8 cellular contexts compared by ENCODE assay signal in genomic region chr19:36114763-36115452, GRCh38. TPM values are rescaled to one million over a fixed set of nuclear protein-coding genes. Genes with fewer than 3 reads are reported as not detected.
DNase-seq lines count a peak whose midpoint lies in the region; ATAC-seq and TF ChIP-seq lines count a peak whose summit lies in the region.

POLR2I (minus strand) TSS chr19:36114875; CDS start chr19:36114856, 19 bp downstream.

- peak within 1 kb of the TSS; percentile 90 for H3K4me3 Mint-ChIP-seq in dendritic cell treated with granulocyte-macrophage colony-stimulating factor and Interleukin-4, amounts not matched to agents 40 ng/mL and 50 ng/mL, for 4 days

- H3K4me3 ChIP-seq in left lung = peak within 1 kb of the TSS; percentile 77 to 78

- H3K27ac ChIP-seq in C4-2B = peak within 1 kb of the TSS; percentile 91
- peak within 1 kb of the TSS; percentile 76 to 94 for H3K27ac ChIP-seq in left lung

- peaks cover 41% of the 10 kb centered on the region for H3K4me1 Mint-ChIP-seq in dendritic cell treated with granulocyte-macrophage colony-stimulating factor and Interleukin-4, amounts not matched to agents 40 ng/mL and 50 ng/mL, for 4 days (ENCODE audit: low read depth)

- intact Hi-C loops in dendritic cell treated with granulocyte-macrophage colony-stimulating factor and Interleukin-4, amounts not matched to agents 40 ng/mL and 50 ng/mL, for 4 days (cut with micrococcal nuclease) = loop anchor here (1.0 kb wide), 1 partner anchor 61 kb away; the partner anchor contains the start of genes THAP8 and WDR62
- intact Hi-C loops in left lung (cut with DNase I) = no loop called here

- no peaks in the 10 kb centered on the region for H3K27me3 ChIP-seq in left lung

- peaks cover 87% of the 10 kb centered on the region for H3K36me3 Mint-ChIP-seq in dendritic cell treated with granulocyte-macrophage colony-stimulating factor and Interleukin-4, amounts not matched to agents 40 ng/mL and 50 ng/mL, for 4 days (ENCODE audit: low read depth)

- ATAC-seq in GM19395 (IDR thresholded peaks at IDR 0.05; ENCODE audit: unreplicated experiment) (peak; percentile 78), HG03565 (IDR thresholded peaks at IDR 0.05; ENCODE audit: unreplicated experiment) (peak; percentile 72), left lung (peak; percentile 93)

- H3K36me3 ChIP-seq in left lung = peaks cover 0 to 58% of the 10 kb centered on the region in 2 donors

- DNase-seq in NCI-H774 (lab: John Stamatoyannopoulos, UW) (peak; percentile 99), left lung (peak; percentile 96 to 100)
- DNase-seq in activated CD4-positive, alpha-beta T cell treated with anti-CD3 and anti-CD28 coated beads, Interleukin-2, amount 50 U/mL, for 4 hours = peak; percentile 97 to 98
- DNase-seq in stimulated activated CD4-positive, alpha-beta T cell treated with anti-CD3 and anti-CD28 coated beads, Interleukin-2, amount 100 ng/mL, for 48 hours = peak; percentile 97 to 98

- peaks cover 12 to 35% of the 10 kb centered on the region in 2 donors for H3K4me1 ChIP-seq in left lung

- no peaks in the 10 kb centered on the region for H3K27me3 Mint-ChIP-seq in dendritic cell treated with granulocyte-macrophage colony-stimulating factor and Interleukin-4, amounts not matched to agents 40 ng/mL and 50 ng/mL, for 4 days

- H3K27ac Mint-ChIP-seq in dendritic cell treated with granulocyte-macrophage colony-stimulating factor and Interleukin-4, amounts not matched to agents 40 ng/mL and 50 ng/mL, for 4 days = peak within 1 kb of the TSS; percentile 90

- no peaks in the 10 kb centered on the region for H3K9me3 ChIP-seq in left lung

- no peaks in the 10 kb centered on the region for H3K9me3 Mint-ChIP-seq in dendritic cell treated with granulocyte-macrophage colony-stimulating factor and Interleukin-4, amounts not matched to agents 40 ng/mL and 50 ng/mL, for 4 days

- TF ChIP-seq CTCF in C4-2B (conservative IDR thresholded peaks at IDR 0.05) (no peak), left lung (IDR thresholded peaks at IDR 0.05) (no peak)

RNA-seq across cellular contexts. Expression of gene POLR2I, which starts in this region (rescaled TPM):
- 10 to 100 TPM; 43.7 to 51.7 TPM for total RNA-seq in left lung

Comparison
In these comparisons a context has a peak if more than half of its experiments do, and no peak if none do; other contexts are left out.
1. Peak in every context shown above with its lines: DNase-seq, ATAC-seq, H3K4me3 ChIP-seq and H3K27ac ChIP-seq.